In the genomic region with DNA sequence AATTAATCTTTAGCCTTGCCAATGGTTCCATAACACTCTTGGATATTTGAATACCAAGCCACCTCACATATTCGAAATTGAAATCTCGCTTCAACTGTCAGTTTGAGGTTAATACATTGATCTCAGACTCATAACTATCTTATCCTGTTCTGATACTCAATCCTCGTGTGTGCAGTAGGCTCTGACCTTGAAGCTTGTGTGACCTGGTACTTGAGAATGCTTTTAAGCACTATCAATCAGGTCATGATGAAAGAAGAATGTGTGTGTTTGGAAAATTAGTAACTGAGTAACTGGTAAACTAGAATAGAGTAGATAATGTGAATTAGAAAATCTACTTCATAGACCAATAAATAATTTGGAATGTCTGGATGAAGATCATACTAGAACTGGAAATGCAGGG, we compare ENCODE assay signal across 33 cellular contexts.
"Had no signal": no experiment of that assay in that cellular context is flagged by ENCODE, and none has a peak within 500 bp of the region (broad histone marks: within the 10 kb centered on the region; RNA-seq: fewer than 3 reads in every experiment).

No MANE protein-coding gene starts in this region.

- H3K4me1 ChIP-seq: adrenal gland had no signal

- H3K27me3 ChIP-seq: adrenal gland, cardiac muscle cell had no signal

- H3K4me3 ChIP-seq: adrenal gland, cardiac muscle cell had no signal

- FAIRE-seq: astrocyte, bronchial epithelial cell, TTC549 had no signal

- H3K36me3 ChIP-seq: adrenal gland, cardiac muscle cell had no signal

- H3K27ac ChIP-seq: adrenal gland, cardiac muscle cell, VCaP had no signal

- ATAC-seq: activated CD8-positive, alpha-beta T cell treated with anti-CD3 and anti-CD28 coated beads for 36 hours; activated naive CD4-positive, alpha-beta T cell treated with anti-CD3 and anti-CD28 coated beads, Interleukin-2, amount 50 U/mL, for 72 hours; activated T-cell treated with anti-CD3 and anti-CD28 coated beads, Interleukin-2, amount 50 U/mL, for 4 hours; activated T-cell treated with anti-CD3 and anti-CD28 coated beads, Interleukin-2, amount 50 U/mL, for 72 hours; activated T-helper 17 cell treated with anti-CD3 and anti-CD28 coated beads, Interleukin-2, amount 50 U/mL, for 72 hours had no signal

- DNase-seq: activated B cell treated with CpG ODN at 0.5 μM for 24 hours; activated CD4-positive, alpha-beta memory T cell treated with anti-CD3 and anti-CD28 coated beads for 36 hours; activated CD4-positive, alpha-beta T cell treated with anti-CD3 and anti-CD28 coated beads for 4 hours; activated CD4-positive, alpha-beta T cell treated with anti-CD3 and anti-CD28 coated beads, Interleukin-2, amount 10 ng/mL, durations not matched to agents 24 days and 14 days; activated CD4-positive, alpha-beta T cell treated with anti-CD3 and anti-CD28 coated beads, Interleukin-2, amount 50 U/mL, for 1 hour; activated CD4-positive, alpha-beta T cell treated with anti-CD3 and anti-CD28 coated beads, Interleukin-2, amount 50 U/mL, for 4 hours; activated CD4-positive, CD25-positive, alpha-beta regulatory T cell treated with anti-CD3 and anti-CD28 coated beads, Interleukin-2, amount 50 U/mL, for 72 hours; activated CD8-positive, alpha-beta memory T cell treated with anti-CD3 and anti-CD28 coated beads, Interleukin-2, amount 50 U/mL, for 4 hours; activated CD8-positive, alpha-beta T cell treated with anti-CD3 and anti-CD28 coated beads for 36 hours; activated effector memory CD4-positive, alpha-beta T cell treated with anti-CD3 and anti-CD28 coated beads, Interleukin-2, amount 50 U/mL, for 16 hours; activated gamma-delta T cell treated with Interleukin-2 at 50 U/mL for 16 hours; activated naive CD4-positive, alpha-beta T cell; activated naive CD4-positive, alpha-beta T cell treated with anti-CD3 and anti-CD28 coated beads for 36 hours; activated naive CD4-positive, alpha-beta T cell treated with anti-CD3 and anti-CD28 coated beads, Interleukin-2, amount 50 U/mL, for 16 hours; activated naive CD8-positive, alpha-beta T cell treated with anti-CD3 and anti-CD28 coated beads for 36 hours; activated T-cell treated with anti-CD3 and anti-CD28 coated beads for 4 hours; activated T-cell treated with anti-CD3 and anti-CD28 coated beads, Interleukin-2, amount 50 U/mL, for 1 hour; activated T-cell treated with anti-CD3 and anti-CD28 coated beads, Interleukin-2, amount 50 U/mL, for 4 hours; activated T-cell treated with anti-CD3 and anti-CD28 coated beads, Interleukin-2, amount 50 U/mL, for 72 hours; adrenal gland; amniotic stem cell; aorta; caudate nucleus; cerebellar nuclear complex; T-helper 2 cell; T-helper 9 cell had no signal

- H3K9me3 ChIP-seq: adrenal gland had no signal
